ENCODE assay signal across 14 cellular contexts in the genomic region with DNA sequence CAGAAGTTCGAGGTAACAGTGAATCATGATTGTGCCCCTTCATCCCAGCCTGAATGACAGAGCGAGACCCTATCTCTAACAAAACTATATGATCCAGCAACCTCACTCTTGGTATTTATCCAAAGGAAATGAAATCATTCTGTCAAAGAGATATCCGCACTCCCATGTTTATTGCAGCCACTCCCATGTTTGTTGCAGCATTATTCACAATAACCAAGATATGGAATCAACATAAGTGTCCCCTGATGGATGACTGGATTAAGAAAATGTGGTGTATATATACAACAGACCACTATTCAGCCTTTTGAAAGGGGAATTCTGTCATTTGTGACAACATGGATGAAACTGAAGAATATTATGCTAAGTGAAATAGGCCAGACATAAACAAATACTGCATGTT. TPM values are rescaled to one million over a fixed set of nuclear protein-coding genes. Genes with fewer than 3 reads are reported as not detected.
DNase-seq lines count a peak whose midpoint lies in the region; FAIRE-seq and TF ChIP-seq lines count a peak whose summit lies in the region.
"Had no signal": no experiment of that assay in that cellular context is flagged by ENCODE, and none has a peak within 500 bp of the region (broad histone marks: within the 10 kb centered on the region; RNA-seq: fewer than 3 reads in every experiment).

No MANE protein-coding gene starts in this region.

- H3K27me3 Mint-ChIP-seq in neural progenitor cell (ENCODE audit: insufficient read depth, low read depth), result peaks cover 2% of the 10 kb centered on the region
- H3K27me3 Mint-ChIP-seq: B cell had no signal

- no peak overlapping the region for H3K27ac Mint-ChIP-seq in neural progenitor cell
- H3K27ac Mint-ChIP-seq: B cell; CD4-positive, alpha-beta memory T cell had no signal

- H3K4me3 ChIP-seq in fibroblast of pulmonary artery (replicated peaks; ENCODE audit: low read depth, low read length), result no peak overlapping the region
- no peak overlapping the region for H3K4me3 ChIP-seq in neural progenitor cell

- peaks cover 10% of the 10 kb centered on the region for H3K36me3 Mint-ChIP-seq in neural progenitor cell

- no peak overlapping the region for H3K4me2 ChIP-seq in neural progenitor cell

- no peak overlapping the region for H3K9ac ChIP-seq in neural progenitor cell

- H3K27me3 ChIP-seq in neural progenitor cell, result no peaks in the 10 kb centered on the region

- H3K79me2 ChIP-seq in neural progenitor cell (ENCODE audit: low read depth), result no peaks in the 10 kb centered on the region

- no peaks in the 10 kb centered on the region for H3K4me1 Mint-ChIP-seq in neural progenitor cell
- H3K4me1 Mint-ChIP-seq: B cell; CD4-positive, alpha-beta memory T cell had no signal

- DNase-seq in HTR-8/SVneo (ENCODE audit: insufficient read length, low spot score) (no peak), amniotic epithelial cell (ENCODE audit: low read depth) (peak; percentile 27), fibroblast of pulmonary artery (ENCODE audit: low read depth) (peak; percentile 22), NCI-H345 (lab: John Stamatoyannopoulos, UW) (no peak), neural progenitor cell (ENCODE audit: low spot score) (no peak), cerebellum (ENCODE audit: low spot score) (no peak)
- no peak for DNase-seq in stimulated activated CD4-positive, alpha-beta T cell treated with anti-CD3 and anti-CD28 coated beads, Interleukin-4, amount 100 ng/mL, for 1 hour
- DNase-seq: C1 segment of cervical spinal cord; CD4-positive, alpha-beta memory T cell; DMS79; EL had no signal

- no peak overlapping the region for H3K27ac ChIP-seq in neural progenitor cell

- H2AFZ ChIP-seq in neural progenitor cell (replicated peaks), result no peak overlapping the region

- peak; percentile 49 for FAIRE-seq in HTR-8/SVneo (lab: Jason Lieb, UNC)
- FAIRE-seq: A204.1, G401.6 had no signal

- H3F3A ChIP-seq in neural progenitor cell (ENCODE audit: low read depth), result no peaks in the 10 kb centered on the region

- no peak overlapping the region for H3K4me3 Mint-ChIP-seq in neural progenitor cell
- H3K4me3 Mint-ChIP-seq: B cell; CD4-positive, alpha-beta memory T cell had no signal

- peaks cover 6% of the 10 kb centered on the region for H3K9me3 ChIP-seq in neural progenitor cell (ENCODE audit: low read depth)

- no peaks in the 10 kb centered on the region for H4K20me1 ChIP-seq in neural progenitor cell (ENCODE audit: low read depth)

- peaks cover 18% of the 10 kb centered on the region for H3K9me3 Mint-ChIP-seq in neural progenitor cell

- peaks cover 4% of the 10 kb centered on the region for H3K36me3 ChIP-seq in neural progenitor cell

- no peaks in the 10 kb centered on the region for H3K4me1 ChIP-seq in neural progenitor cell

- TF ChIP-seq CTCF in fibroblast of pulmonary artery (IDR thresholded peaks at IDR 0.05; ENCODE audit: low read length, missing control alignments), result no peak
- no peak for TF ChIP-seq CTCF in neural progenitor cell (IDR thresholded peaks at IDR 0.05)

RNA-seq across cellular contexts. Expression of a gene that starts 44.4 kb away (rescaled TPM):
- total RNA-seq in neural progenitor cell (ENCODE audit: low replicate concordance) (41.2 and 58.9 TPM in 2 replicates), cerebellum (19.4 TPM)

RNA-seq across cellular contexts. Expression of a gene that starts 44.6 kb away (rescaled TPM):
- total RNA-seq in neural progenitor cell (ENCODE audit: low replicate concordance) (9.1 and 12.4 TPM in 2 replicates), cerebellum (16.2 TPM)

Comparison
In these comparisons a context has a peak if more than half of its experiments do, and no peak if none do; other contexts are left out.
1. DNase-seq: peak in amniotic epithelial cell (single experiment) and fibroblast of pulmonary artery (single experiment); none in HTR-8/SVneo (single experiment), stimulated activated CD4-positive, alpha-beta T cell treated with anti-CD3 and anti-CD28 coated beads, Interleukin-4, amount 100 ng/mL, for 1 hour (single experiment), NCI-H345 (single experiment), neural progenitor cell (single experiment) and cerebellum (single experiment).